7 cellular contexts compared by ENCODE assay signal in genomic region chr5:157267025-157267424, GRCh38. TPM values are rescaled to one million over a fixed set of nuclear protein-coding genes. Genes with fewer than 3 reads are reported as not detected.
DNase-seq lines count a peak whose midpoint lies in the region; ATAC-seq and TF ChIP-seq lines count a peak whose summit lies in the region.

No MANE protein-coding gene starts in this region.

- H3K27me3 Mint-ChIP-seq in activated CD4-positive, alpha-beta memory T cell treated with anti-CD3 and anti-CD28 coated beads for 36 hours, result no peaks in the 10 kb centered on the region

- H3K4me3 ChIP-seq in HEK293 (ENCODE audit: low read depth, low read length), result peak overlapping the region; percentile 78
- peak overlapping the region; percentile 79; the same call in 1 of the 2 replicates for H3K4me3 ChIP-seq in iPS DF 6.9 (ENCODE audit: low read length)
- peak overlapping the region; percentile 85 for H3K4me3 ChIP-seq in smooth muscle cell

- no peak overlapping the region for H3K9ac ChIP-seq in smooth muscle cell (ENCODE audit: low read depth)

- H3K27ac ChIP-seq in HEK293 (ENCODE audit: extremely low read depth, low read depth, low read length) (no peak overlapping the region; the same call in 1 of the 2 replicates), iPS DF 6.9 (ENCODE audit: low read length) (no peak overlapping the region), smooth muscle cell (ENCODE audit: low read depth) (no peak overlapping the region)

- no peak for ATAC-seq in GM21381 (IDR thresholded peaks at IDR 0.05; ENCODE audit: unreplicated experiment)

- peak; percentile 18 for DNase-seq in activated CD4-positive, alpha-beta memory T cell treated with anti-CD3 and anti-CD28 coated beads for 36 hours
- DNase-seq in iPS DF 6.9 (ENCODE audit: low read depth, low spot score) (no peak), smooth muscle cell (lab: John Stamatoyannopoulos, UW; ENCODE audit: unreplicated experiment) (no peak), islet precursor cell (no peak), NCI-H510A treated with DMSO at 0.1 percent for 48 hours (lab: John Stamatoyannopoulos, UW) (no peak)

- peak overlapping the region; percentile 89 for H3K27ac Mint-ChIP-seq in activated CD4-positive, alpha-beta memory T cell treated with anti-CD3 and anti-CD28 coated beads for 36 hours

- WGBS in iPS DF 6.9 (ENCODE audit: insufficient coverage, insufficient read length), result no CpG with 5 or more reads among the region's 3 CpGs
- WGBS in smooth muscle cell (ENCODE audit: low lambda C conversion rate), result 82% methylated on average over 3 of the region's 3 CpGs

- peak overlapping the region; percentile 96 for H3K4me3 Mint-ChIP-seq in activated CD4-positive, alpha-beta memory T cell treated with anti-CD3 and anti-CD28 coated beads for 36 hours

- no peaks in the 10 kb centered on the region for H3K9me3 ChIP-seq in HEK293 (ENCODE audit: control insufficient read depth, insufficient read depth, low read depth, low read length)
- no peaks in the 10 kb centered on the region for H3K9me3 ChIP-seq in iPS DF 6.9 (ENCODE audit: control insufficient read depth, insufficient read depth, low read length)
- no peaks in the 10 kb centered on the region for H3K9me3 ChIP-seq in smooth muscle cell (replicated peaks; ENCODE audit: low read depth)

- H3K4me1 ChIP-seq in HEK293 (ENCODE audit: control insufficient read depth, insufficient read depth, low read length) (peaks cover 24% of the 10 kb centered on the region), iPS DF 6.9 (ENCODE audit: control insufficient read depth, insufficient read depth, low read length) (peaks cover 11% of the 10 kb centered on the region), smooth muscle cell (ENCODE audit: low read depth) (peaks cover 17% of the 10 kb centered on the region)

- CTCF ChIA-PET in HEK293 (lab: Yijun Ruan, JAX), result interaction anchor here (0.7 to 2.2 kb wide), 3 partner anchors 10 to 119 kb away, joined by 4 to 9 read pairs (median 4); no protein-coding TSS in a partner anchor
- CTCF ChIA-PET in activated CD4-positive, alpha-beta memory T cell treated with anti-CD3 and anti-CD28 coated beads for 36 hours (lab: Charles Lee), result interaction anchor here (0.8 to 4.8 kb wide), 8 partner anchors 12 to 124 kb away, joined by 3 to 28 read pairs (median 6); no protein-coding TSS in a partner anchor

- no peak for TF ChIP-seq CTCF in HEK293 (tag by site-specific recombination; IDR thresholded peaks at IDR 0.05)
- no peak for TF ChIP-seq CTCF in smooth muscle cell (IDR thresholded peaks at IDR 0.05; ENCODE audit: borderline replicate concordance, insufficient read depth, poor library complexity, severe bottlenecking)

- no peaks in the 10 kb centered on the region for H3K9me3 Mint-ChIP-seq in activated CD4-positive, alpha-beta memory T cell treated with anti-CD3 and anti-CD28 coated beads for 36 hours

- H2AFZ ChIP-seq in smooth muscle cell (ENCODE audit: low read depth), result no peak overlapping the region

- no peaks in the 10 kb centered on the region for H4K20me1 ChIP-seq in smooth muscle cell (ENCODE audit: low read depth)

- peak overlapping the region; percentile 95 for H3K4me2 ChIP-seq in smooth muscle cell

- H3K36me3 ChIP-seq in HEK293 (ENCODE audit: control insufficient read depth in 2 of 2, insufficient read depth in 1 of 2, low read length in 2 of 2), result peaks cover 0 to 9% of the 10 kb centered on the region in 2 experiments; a peak in 1 of 3 replicates
- H3K36me3 ChIP-seq in iPS DF 6.9 (ENCODE audit: control insufficient read depth, insufficient read depth, low read length), result no peaks in the 10 kb centered on the region
- H3K36me3 ChIP-seq in smooth muscle cell (ENCODE audit: low read depth), result no peaks in the 10 kb centered on the region

- H3K79me2 ChIP-seq in smooth muscle cell (ENCODE audit: low read depth), result no peaks in the 10 kb centered on the region

- H3F3A ChIP-seq in smooth muscle cell (ENCODE audit: low read depth), result no peaks in the 10 kb centered on the region

- H3K27me3 ChIP-seq in iPS DF 6.9 (ENCODE audit: control insufficient read depth, insufficient read depth, low read length) (no peaks in the 10 kb centered on the region), smooth muscle cell (ENCODE audit: low read depth) (peaks cover 35% of the 10 kb centered on the region)

- peaks cover 75% of the 10 kb centered on the region for H3K4me1 Mint-ChIP-seq in activated CD4-positive, alpha-beta memory T cell treated with anti-CD3 and anti-CD28 coated beads for 36 hours (ENCODE audit: low read depth)

- intact Hi-C loops in activated CD4-positive, alpha-beta memory T cell treated with anti-CD3 and anti-CD28 coated beads for 36 hours (cut with micrococcal nuclease), result loop anchor here (5.0 kb wide), 1 partner anchor 465 kb away; the partner anchor contains the start of gene THG1L

- POLR2A ChIA-PET in HEK293 (lab: Yijun Ruan, JAX), result interaction anchor here (1.4 to 2.1 kb wide), 2 partner anchors 12 to 125 kb away, joined by 3 to 7 read pairs; partner anchors contain the start of gene MED7
- POLR2A ChIA-PET in activated CD4-positive, alpha-beta memory T cell treated with anti-CD3 and anti-CD28 coated beads for 36 hours (lab: Charles Lee), result interaction anchor here (0.9 to 2.5 kb wide), 13 partner anchors 10 to 124 kb away, joined by 3 to 8 read pairs (median 4); partner anchors contain the start of genes ITK and MED7

- H3K36me3 Mint-ChIP-seq in activated CD4-positive, alpha-beta memory T cell treated with anti-CD3 and anti-CD28 coated beads for 36 hours, result peaks cover 41% of the 10 kb centered on the region

TF ChIP-seq in HEK293, 187 proteins besides CTCF, POLR2A, EP300 and RAD21:
- TF ChIP-seq ZBTB7A (tag by site-specific recombination; IDR thresholded peaks at IDR 0.05; ENCODE audit: low read depth) (no peak), PRDM10 (tag by site-specific recombination; IDR thresholded peaks at IDR 0.05) (no peak), ZBTB20 (tag by site-specific recombination; IDR thresholded peaks at IDR 0.05) (peak; percentile 71), ZNF280D (tag by site-specific recombination; IDR thresholded peaks at IDR 0.05) (no peak), KLF16 (tag by site-specific recombination; IDR thresholded peaks at IDR 0.05) (no peak)

RNA-seq across cellular contexts. Expression of gene CYFIP2, which starts 1.1 kb away (rescaled TPM):
- total RNA-seq in activated CD4-positive, alpha-beta memory T cell treated with anti-CD3 and anti-CD28 coated beads for 36 hours, result 100 to 1,000 TPM; 319 to 321 TPM
- total RNA-seq in smooth muscle cell, result 9.7 and 17.8 TPM in 2 replicates
- polyA plus RNA-seq in smooth muscle cell, result 11.4 and 28.6 TPM in 2 replicates

Comparison
In these comparisons a context has a peak if more than half of its experiments do, and no peak if none do; other contexts are left out.
1. RNA of gene CYFIP2, which starts 1.1 kb away (total RNA-seq): 319 to 321 TPM in activated CD4-positive, alpha-beta memory T cell treated with anti-CD3 and anti-CD28 coated beads for 36 hours; 9.7 to 17.8 TPM in smooth muscle cell; every median in the first group is over 10 times any median in the second.
2. Peak in every context shown above with its lines, with median percentiles within 50 percentile points of each other: H3K4me3 ChIP-seq.